Comparison of ENCODE assay signal across 28 cellular contexts in the genomic region with DNA sequence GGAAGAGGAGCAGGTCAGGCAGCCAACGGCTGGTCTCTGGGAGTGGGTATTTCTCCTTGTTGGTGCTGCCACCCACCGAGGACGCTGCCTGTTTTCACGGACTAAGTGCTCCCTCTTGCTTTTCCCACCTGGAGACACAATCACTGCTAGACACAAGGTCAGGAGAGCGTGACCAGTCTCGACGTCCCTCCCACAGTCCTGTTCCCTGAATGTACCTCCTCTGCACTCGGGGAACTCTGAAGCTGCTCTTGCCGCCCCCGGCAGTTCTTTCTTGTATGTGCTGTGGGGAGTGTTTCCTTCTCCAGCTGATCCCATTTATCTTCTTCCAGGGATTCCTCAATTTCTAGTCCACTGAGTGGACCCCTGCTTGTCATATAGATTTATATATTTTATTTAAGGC.
"Had no signal": no experiment of that assay in that cellular context is flagged by ENCODE, and none has a peak within 500 bp of the region (broad histone marks: within the 10 kb centered on the region; RNA-seq: fewer than 3 reads in every experiment).

No MANE protein-coding gene starts in this region.

- H3K4me1 ChIP-seq: foreskin keratinocyte, parathyroid adenoma had no signal

- H3K79me2 ChIP-seq: parathyroid adenoma had no signal

- H3K4me3 Mint-ChIP-seq: activated naive CD4-positive, alpha-beta T cell treated with anti-CD3 and anti-CD28 coated beads, Interleukin-2, amount 10 ng/mL, durations not matched to agents 7 days and 5 days; activated naive CD8-positive, alpha-beta T cell treated with anti-CD3 and anti-CD28 coated beads, Interleukin-2, amount 10 ng/mL, durations not matched to agents 7 days and 5 days; activated T-helper 1 cell treated with anti-CD3 and anti-CD28 coated beads, Interleukin-12 subunit alpha, Interleukin-12 subunit beta, Interleukin-2, Interleukin-4 antibody, amounts not matched to agents 30 ng/mL and 10 ng/mL and 1 ng/mL, durations not matched to agents 14 hours and 24 hours and 36 hours; brain; neural crest cell; stimulated activated naive B cell treated with anti-CD40 and anti-IgM and Interleukin-4, amounts not matched to agents 10 μg/mL and 1 μg/mL and 100 μg/mL, for 72 hours; T-helper 1 cell treated with Interleukin-12 subunit alpha and Interleukin-12 subunit beta and Interleukin-4 antibody, amounts not matched to agents 30 μg/mL and 1 μg/mL, for 36 hours had no signal

- H3K9me3 ChIP-seq: ascending aorta, esophagus muscularis mucosa, psoas muscle, right atrium auricular region, stomach, tibial artery had no signal

- H3K4me3 ChIP-seq: ascending aorta, esophagus muscularis mucosa, psoas muscle, right atrium auricular region, stomach, tibial artery had no signal

- DNase-seq: activated CD4-positive, alpha-beta T cell treated with anti-CD3 and anti-CD28 coated beads for 48 hours; activated CD4-positive, alpha-beta T cell treated with anti-CD3 and anti-CD28 coated beads, Interleukin-2, amount 50 U/mL, for 48 hours; activated CD8-positive, alpha-beta memory T cell treated with anti-CD3 and anti-CD28 coated beads, Interleukin-2, amount 50 U/mL, for 4 hours; activated gamma-delta T cell; activated naive CD4-positive, alpha-beta T cell treated with anti-CD3 and anti-CD28 coated beads, Interleukin-2, amount 10 ng/mL, durations not matched to agents 7 days and 5 days; activated naive CD8-positive, alpha-beta T cell treated with anti-CD3 and anti-CD28 coated beads, Interleukin-2, amount 10 ng/mL, durations not matched to agents 7 days and 5 days; activated T-cell treated with anti-CD3 and anti-CD28 coated beads, Interleukin-2, amount 50 U/mL, for 1 hour; cortex of kidney; foreskin keratinocyte; left ventricle myocardium superior; nucleus accumbens; psoas muscle; stimulated activated CD4-positive, alpha-beta T cell treated with anti-CD3 and anti-CD28 coated beads, Interleukin-15, amount 100 ng/mL, for 24 hours; stimulated activated CD4-positive, alpha-beta T cell treated with anti-CD3 and anti-CD28 coated beads, Interleukin-2, amount 100 ng/mL, for 24 hours; stimulated activated naive B cell treated with anti-CD40 and anti-IgM and Interleukin-4, amounts not matched to agents 10 μg/mL and 1 μg/mL and 100 μg/mL, for 72 hours; stomach; T1000; tibial artery; WERI-Rb-1 had no signal

- H3K27me3 Mint-ChIP-seq: activated naive CD4-positive, alpha-beta T cell treated with anti-CD3 and anti-CD28 coated beads, Interleukin-2, amount 10 ng/mL, durations not matched to agents 7 days and 5 days; brain; stimulated activated naive B cell treated with anti-CD40 and anti-IgM and Interleukin-4, amounts not matched to agents 10 μg/mL and 1 μg/mL and 100 μg/mL, for 72 hours had no signal

- H3K9ac ChIP-seq: parathyroid adenoma had no signal

- H3K36me3 Mint-ChIP-seq: activated naive CD4-positive, alpha-beta T cell treated with anti-CD3 and anti-CD28 coated beads, Interleukin-2, amount 10 ng/mL, durations not matched to agents 7 days and 5 days; activated naive CD8-positive, alpha-beta T cell treated with anti-CD3 and anti-CD28 coated beads, Interleukin-2, amount 10 ng/mL, durations not matched to agents 7 days and 5 days had no signal

- H3K27ac ChIP-seq: esophagus muscularis mucosa, foreskin keratinocyte, parathyroid adenoma, psoas muscle, right atrium auricular region, stomach, tibial artery, WERI-Rb-1 had no signal

- H3K36me3 ChIP-seq: WERI-Rb-1 had no signal

- H3K27ac Mint-ChIP-seq: activated naive CD4-positive, alpha-beta T cell treated with anti-CD3 and anti-CD28 coated beads, Interleukin-2, amount 10 ng/mL, durations not matched to agents 7 days and 5 days; activated naive CD8-positive, alpha-beta T cell treated with anti-CD3 and anti-CD28 coated beads, Interleukin-2, amount 10 ng/mL, durations not matched to agents 7 days and 5 days; activated T-helper 1 cell treated with anti-CD3 and anti-CD28 coated beads, Interleukin-12 subunit alpha, Interleukin-12 subunit beta, Interleukin-2, Interleukin-4 antibody, amounts not matched to agents 30 ng/mL and 10 ng/mL and 1 ng/mL, durations not matched to agents 14 hours and 24 hours and 36 hours; brain; stimulated activated naive B cell treated with anti-CD40 and anti-IgM and Interleukin-4, amounts not matched to agents 10 μg/mL and 1 μg/mL and 100 μg/mL, for 72 hours; T-helper 1 cell treated with Interleukin-12 subunit alpha and Interleukin-12 subunit beta and Interleukin-4 antibody, amounts not matched to agents 30 μg/mL and 1 μg/mL, for 36 hours had no signal

- H2AFZ ChIP-seq: parathyroid adenoma had no signal

- ATAC-seq: activated CD4-positive, CD25-positive, alpha-beta regulatory T cell treated with anti-CD3 and anti-CD28 coated beads, Interleukin-2, amount 50 U/mL, for 24 hours; foreskin keratinocyte; left ventricle myocardium superior; psoas muscle; stimulated activated naive B cell treated with anti-CD40 and anti-IgM and Interleukin-4, amounts not matched to agents 10 μg/mL and 1 μg/mL and 100 μg/mL, for 72 hours had no signal

- H3K4me1 Mint-ChIP-seq: activated naive CD4-positive, alpha-beta T cell treated with anti-CD3 and anti-CD28 coated beads, Interleukin-2, amount 10 ng/mL, durations not matched to agents 7 days and 5 days; activated naive CD8-positive, alpha-beta T cell treated with anti-CD3 and anti-CD28 coated beads, Interleukin-2, amount 10 ng/mL, durations not matched to agents 7 days and 5 days; brain; stimulated activated naive B cell treated with anti-CD40 and anti-IgM and Interleukin-4, amounts not matched to agents 10 μg/mL and 1 μg/mL and 100 μg/mL, for 72 hours had no signal

- H3K27me3 ChIP-seq: ascending aorta, esophagus muscularis mucosa, foreskin keratinocyte, right atrium auricular region, stomach, tibial artery had no signal

- H3K9me3 Mint-ChIP-seq: activated naive CD4-positive, alpha-beta T cell treated with anti-CD3 and anti-CD28 coated beads, Interleukin-2, amount 10 ng/mL, durations not matched to agents 7 days and 5 days; activated naive CD8-positive, alpha-beta T cell treated with anti-CD3 and anti-CD28 coated beads, Interleukin-2, amount 10 ng/mL, durations not matched to agents 7 days and 5 days; activated T-helper 1 cell treated with anti-CD3 and anti-CD28 coated beads, Interleukin-12 subunit alpha, Interleukin-12 subunit beta, Interleukin-2, Interleukin-4 antibody, amounts not matched to agents 30 ng/mL and 10 ng/mL and 1 ng/mL, durations not matched to agents 14 hours and 24 hours and 36 hours; brain; neural crest cell; stimulated activated naive B cell treated with anti-CD40 and anti-IgM and Interleukin-4, amounts not matched to agents 10 μg/mL and 1 μg/mL and 100 μg/mL, for 72 hours; T-helper 1 cell treated with Interleukin-12 subunit alpha and Interleukin-12 subunit beta and Interleukin-4 antibody, amounts not matched to agents 30 μg/mL and 1 μg/mL, for 36 hours had no signal
